Comparison of ENCODE assay signal across 22 cellular contexts in genomic region chr18:46134920-46135675, GRCh38. TPM values are rescaled to one million over a fixed set of nuclear protein-coding genes. Genes with fewer than 3 reads are reported as not detected.
A peak's percentile ranks its signal among the peaks of the same experiment; 100 is the strongest.
DNase-seq lines count a peak whose midpoint lies in the region; ATAC-seq and TF ChIP-seq lines count a peak whose summit lies in the region.
"Had no signal": no experiment of that assay in that cellular context is flagged by ENCODE, and none has a peak within 500 bp of the region (broad histone marks: within the 10 kb centered on the region; RNA-seq: fewer than 3 reads in every experiment).

No MANE protein-coding gene starts in this region.

- intact Hi-C loops in CD4-positive, alpha-beta memory T cell (cut with micrococcal nuclease): no loop called here
- intact Hi-C loops in body of pancreas (cut with DNase I): no loop called here

- no peaks in the 10 kb centered on the region for H3K9me3 Mint-ChIP-seq in endodermal cell
- no peaks in the 10 kb centered on the region for H3K9me3 Mint-ChIP-seq in CD4-positive, alpha-beta memory T cell
- H3K9me3 Mint-ChIP-seq: activated CD4-positive, alpha-beta T cell treated with anti-CD3 and anti-CD28 coated beads, Interleukin-2, amount 10 ng/mL, durations not matched to agents 7 days and 5 days; activated naive CD8-positive, alpha-beta T cell treated with anti-CD3 and anti-CD28 coated beads, Interleukin-2, amount 50 U/mL, for 24 hours; activated T-cell treated with anti-CD3 and anti-CD28 coated beads, Interleukin-2, amount 50 U/mL, for 4 hours; stimulated activated naive B cell treated with anti-CD40 and anti-IgM and Interleukin-4, amounts not matched to agents 10 μg/mL and 1 μg/mL and 100 μg/mL, for 72 hours had no signal

- no peaks in the 10 kb centered on the region for H3K79me2 ChIP-seq in MM.1S (ENCODE audit: low read length)

- no peak for TF ChIP-seq CTCF in MM.1S (IDR thresholded peaks at IDR 0.05; ENCODE audit: low read length)
- no peak for TF ChIP-seq CTCF in endodermal cell (conservative IDR thresholded peaks at IDR 0.05)
- no peak for TF ChIP-seq CTCF in body of pancreas (IDR thresholded peaks at IDR 0.05)

- ATAC-seq in body of pancreas: no peak
- ATAC-seq: activated naive CD8-positive, alpha-beta T cell treated with anti-CD3 and anti-CD28 coated beads, Interleukin-2, amount 50 U/mL, for 24 hours; activated T-cell treated with anti-CD3 and anti-CD28 coated beads, Interleukin-2, amount 50 U/mL, for 4 hours; stimulated activated naive B cell treated with anti-CD40 and anti-IgM and Interleukin-4, amounts not matched to agents 10 μg/mL and 1 μg/mL and 100 μg/mL, for 72 hours; upper lobe of right lung had no signal

- no peak for TF ChIP-seq POLR2A in body of pancreas (IDR thresholded peaks at IDR 0.05)

- 0 out of 2 replicates have a peak, but pooled peaks cover 5% of the 10 kb centered on the region for H3F3A ChIP-seq in MM.1S (ENCODE audit: insufficient read depth, low read length)

- H3K4me3 Mint-ChIP-seq in endodermal cell: no peak overlapping the region
- no peak overlapping the region for H3K4me3 Mint-ChIP-seq in CD4-positive, alpha-beta memory T cell
- H3K4me3 Mint-ChIP-seq: activated CD4-positive, alpha-beta T cell treated with anti-CD3 and anti-CD28 coated beads, Interleukin-2, amount 10 ng/mL, durations not matched to agents 7 days and 5 days; activated naive CD8-positive, alpha-beta T cell treated with anti-CD3 and anti-CD28 coated beads, Interleukin-2, amount 50 U/mL, for 24 hours; activated T-cell treated with anti-CD3 and anti-CD28 coated beads, Interleukin-2, amount 50 U/mL, for 4 hours; stimulated activated naive B cell treated with anti-CD40 and anti-IgM and Interleukin-4, amounts not matched to agents 10 μg/mL and 1 μg/mL and 100 μg/mL, for 72 hours had no signal

- no peaks in the 10 kb centered on the region for H3K9me3 ChIP-seq in MM.1S (replicated peaks; ENCODE audit: insufficient read depth, low read length)
- no peaks in the 10 kb centered on the region for H3K9me3 ChIP-seq in endodermal cell (ENCODE audit: control insufficient read depth, low read length)
- H3K9me3 ChIP-seq in CD4-positive, alpha-beta memory T cell (ENCODE audit: control insufficient read depth in 1 of 2, low read length in 2 of 2): no peaks in the 10 kb centered on the region
- no peaks in the 10 kb centered on the region for H3K9me3 ChIP-seq in body of pancreas
- H3K9me3 ChIP-seq: neutrophil, SJCRH30, upper lobe of right lung had no signal

- H3K4me1 Mint-ChIP-seq in endodermal cell: peaks cover 8% of the 10 kb centered on the region
- H3K4me1 Mint-ChIP-seq in CD4-positive, alpha-beta memory T cell: no peaks in the 10 kb centered on the region
- H3K4me1 Mint-ChIP-seq: activated naive CD8-positive, alpha-beta T cell treated with anti-CD3 and anti-CD28 coated beads, Interleukin-2, amount 50 U/mL, for 24 hours; stimulated activated naive B cell treated with anti-CD40 and anti-IgM and Interleukin-4, amounts not matched to agents 10 μg/mL and 1 μg/mL and 100 μg/mL, for 72 hours had no signal

- no peaks in the 10 kb centered on the region for H3K9me2 ChIP-seq in MM.1S (replicated peaks; ENCODE audit: insufficient read depth, low read length)

- no peaks in the 10 kb centered on the region for H3K27me3 Mint-ChIP-seq in endodermal cell (ENCODE audit: insufficient read depth)
- H3K27me3 Mint-ChIP-seq in CD4-positive, alpha-beta memory T cell: no peaks in the 10 kb centered on the region
- H3K27me3 Mint-ChIP-seq: activated CD4-positive, alpha-beta T cell treated with anti-CD3 and anti-CD28 coated beads, Interleukin-2, amount 10 ng/mL, durations not matched to agents 7 days and 5 days; activated naive CD8-positive, alpha-beta T cell treated with anti-CD3 and anti-CD28 coated beads, Interleukin-2, amount 50 U/mL, for 24 hours; stimulated activated naive B cell treated with anti-CD40 and anti-IgM and Interleukin-4, amounts not matched to agents 10 μg/mL and 1 μg/mL and 100 μg/mL, for 72 hours had no signal

- DNase-seq in AG08395 (ENCODE audit: low spot score) (peak; percentile 39), MM.1S (peak; percentile 69), endodermal cell (no peak), midbrain (lab: John Stamatoyannopoulos, UW) (peak; percentile 2), glomerular visceral epithelial cell (ENCODE audit: extremely low spot score) (no peak), D341Med (ENCODE audit: low spot score) (no peak), body of pancreas (no peak)
- DNase-seq in CD4-positive, alpha-beta memory T cell: no peak
- DNase-seq: ACHN; activated CD4-positive, alpha-beta T cell treated with anti-CD3 and anti-CD28 coated beads, Interleukin-2, amount 10 ng/mL, durations not matched to agents 7 days and 5 days; activated naive CD8-positive, alpha-beta T cell treated with anti-CD3 and anti-CD28 coated beads, Interleukin-2, amount 50 U/mL, for 24 hours; activated T-cell treated with anti-CD3 and anti-CD28 coated beads, Interleukin-2, amount 50 U/mL, for 4 hours; COR-L47; GDM1; mammary epithelial cell; NCI-H1436; NCI-H345; SJCRH30; small intestine; stimulated activated naive B cell treated with anti-CD40 and anti-IgM and Interleukin-4, amounts not matched to agents 10 μg/mL and 1 μg/mL and 100 μg/mL, for 72 hours; upper lobe of right lung had no signal

- H3K36me3 ChIP-seq in MM.1S (replicated peaks; ENCODE audit: insufficient read depth, low read length): no peaks in the 10 kb centered on the region
- peaks cover 3% of the 10 kb centered on the region for H3K36me3 ChIP-seq in endodermal cell (ENCODE audit: control insufficient read depth, insufficient read depth, low read length)
- no peaks in the 10 kb centered on the region for H3K36me3 ChIP-seq in CD4-positive, alpha-beta memory T cell (ENCODE audit: insufficient read depth, low read length)
- peaks cover 0 to 2% of the 10 kb centered on the region in 2 donors for H3K36me3 ChIP-seq in body of pancreas (replicated peaks in 1 of 2; ENCODE audit: insufficient read depth in 1 of 2, low read depth in 2 of 2)
- H3K36me3 ChIP-seq: neutrophil, SJCRH30 had no signal

- H2AFZ ChIP-seq in MM.1S (ENCODE audit: low read length): peak overlapping the region; percentile 1; the same call in 1 of the 2 replicates

- peak overlapping the region; percentile 28; the same call in 1 of the 2 replicates for H3K27ac ChIP-seq in MM.1S (ENCODE audit: low read length)
- H3K27ac ChIP-seq in endodermal cell (ENCODE audit: low read depth, low read length): no peak overlapping the region
- no peak overlapping the region for H3K27ac ChIP-seq in CD4-positive, alpha-beta memory T cell (ENCODE audit: low read depth, low read length)
- no peak overlapping the region for H3K27ac ChIP-seq in body of pancreas
- H3K27ac ChIP-seq: neutrophil, SJCRH30, upper lobe of right lung had no signal

- H3K4me1 ChIP-seq in MM.1S (ENCODE audit: low read length) (peaks cover 13% of the 10 kb centered on the region), endodermal cell (ENCODE audit: control insufficient read depth, insufficient read depth, low read length) (no peaks in the 10 kb centered on the region), body of pancreas (no peaks in the 10 kb centered on the region)
- H3K4me1 ChIP-seq in CD4-positive, alpha-beta memory T cell (ENCODE audit: insufficient read depth, low read length): no peaks in the 10 kb centered on the region
- H3K4me1 ChIP-seq: SJCRH30, upper lobe of right lung had no signal

- WGBS in endodermal cell (ENCODE audit: insufficient coverage in 1 of 2, insufficient read length in 1 of 2), 2 experiments: 81% methylated on average over 9 of the region's 9 CpGs
- WGBS in body of pancreas, 2 donors: 48 to 68% methylated on average over 9 of the region's 9 CpGs

- CTCF ChIA-PET in CD4-positive, alpha-beta memory T cell (lab: Charles Lee; ENCODE audit: partially characterized antibody): interaction anchor here (1.2 to 2.3 kb wide), 2 partner anchors 12 to 38 kb away, joined by 7 to 10 read pairs; a partner anchor contains a TSS

- H3K9ac ChIP-seq in MM.1S (ENCODE audit: low read length): no peak overlapping the region
- no peak overlapping the region for H3K9ac ChIP-seq in endodermal cell (ENCODE audit: extremely low read depth, low read length, poor library complexity, severe bottlenecking)

- H3K4me2 ChIP-seq in MM.1S (ENCODE audit: low read depth, low read length): peak overlapping the region; percentile 15; the same call in 1 of the 2 replicates

- H3K4me3 ChIP-seq in MM.1S (ENCODE audit: low read length): no peak overlapping the region
- no peak overlapping the region for H3K4me3 ChIP-seq in endodermal cell (ENCODE audit: low read length)
- no peak overlapping the region for H3K4me3 ChIP-seq in CD4-positive, alpha-beta memory T cell (ENCODE audit: low read length in 2 of 2)
- no peak overlapping the region for H3K4me3 ChIP-seq in body of pancreas
- H3K4me3 ChIP-seq: SJCRH30, upper lobe of right lung had no signal

- no peaks in the 10 kb centered on the region for H4K20me1 ChIP-seq in MM.1S (ENCODE audit: insufficient read depth, low read length)

- H3K27ac Mint-ChIP-seq in endodermal cell: peak overlapping the region; percentile 8
- H3K27ac Mint-ChIP-seq in CD4-positive, alpha-beta memory T cell: peak overlapping the region in 3 of 7 donors; percentile 24 to 56 (median 35)
- H3K27ac Mint-ChIP-seq: activated CD4-positive, alpha-beta T cell treated with anti-CD3 and anti-CD28 coated beads, Interleukin-2, amount 10 ng/mL, durations not matched to agents 7 days and 5 days; activated naive CD8-positive, alpha-beta T cell treated with anti-CD3 and anti-CD28 coated beads, Interleukin-2, amount 50 U/mL, for 24 hours; stimulated activated naive B cell treated with anti-CD40 and anti-IgM and Interleukin-4, amounts not matched to agents 10 μg/mL and 1 μg/mL and 100 μg/mL, for 72 hours had no signal

- H3K36me3 Mint-ChIP-seq in endodermal cell (ENCODE audit: low read depth): peaks cover 8% of the 10 kb centered on the region
- H3K36me3 Mint-ChIP-seq in CD4-positive, alpha-beta memory T cell: peaks cover 5 to 7% of the 10 kb centered on the region in 2 donors

- POLR2A ChIA-PET in CD4-positive, alpha-beta memory T cell (lab: Charles Lee; ENCODE audit: partially characterized antibody): no interaction called here

- H3K27me3 ChIP-seq in MM.1S (replicated peaks; ENCODE audit: insufficient read depth, low read length) (no peaks in the 10 kb centered on the region), endodermal cell (ENCODE audit: control insufficient read depth, insufficient read depth, low read length, poor library complexity, severe bottlenecking) (no peaks in the 10 kb centered on the region), body of pancreas (no peaks in the 10 kb centered on the region)
- H3K27me3 ChIP-seq in CD4-positive, alpha-beta memory T cell (ENCODE audit: insufficient read depth, low read length): no peaks in the 10 kb centered on the region
- H3K27me3 ChIP-seq: neutrophil, SJCRH30, upper lobe of right lung had no signal

RNA-seq across cellular contexts. Expression of gene HAUS1, which starts 30.9 kb away (rescaled TPM):
- total RNA-seq in endodermal cell (100 to 1,000 TPM in 1 of 2 donors, 10 to 100 TPM in 1; 80.1 to 130 TPM), body of pancreas (10 to 100 TPM in 1 of 2 donors, 1 to 10 TPM in 1; 6.0 to 13.2 TPM)
- polyA plus RNA-seq in endodermal cell (2013, experiment 1 of 2): 110 TPM
- polyA plus RNA-seq in endodermal cell (2013, experiment 2 of 2): 113 TPM
- 10 to 100 TPM; 23.2 to 23.3 TPM for total RNA-seq in CD4-positive, alpha-beta memory T cell
- polyA plus RNA-seq in CD4-positive, alpha-beta memory T cell: 10 to 100 TPM; 39.6 to 82.6 TPM

RNA-seq across cellular contexts. Expression of gene ATP5F1A, which starts 37.0 kb away (rescaled TPM):
- total RNA-seq in endodermal cell (100 to 1,000 TPM; 608 to 706 TPM), body of pancreas (100 to 1,000 TPM; 177 to 305 TPM)
- 609 TPM for polyA plus RNA-seq in endodermal cell (2013, experiment 1 of 2)
- 550 TPM for polyA plus RNA-seq in endodermal cell (2013, experiment 2 of 2)
- 100 to 1,000 TPM; 212 to 225 TPM for total RNA-seq in CD4-positive, alpha-beta memory T cell
- 100 to 1,000 TPM; 443 to 681 TPM for polyA plus RNA-seq in CD4-positive, alpha-beta memory T cell

Comparison
In these comparisons a context has a peak if more than half of its experiments do, and no peak if none do; other contexts are left out.
1. DNase-seq: peak in AG08395 (single experiment), MM.1S (single experiment) and midbrain (single experiment); none in endodermal cell (single experiment), CD4-positive, alpha-beta memory T cell (0 of 5), glomerular visceral epithelial cell (single experiment), D341Med (single experiment) and body of pancreas (0 of 4).